Comparison of ENCODE assay signal across 31 cellular contexts in the genomic region with DNA sequence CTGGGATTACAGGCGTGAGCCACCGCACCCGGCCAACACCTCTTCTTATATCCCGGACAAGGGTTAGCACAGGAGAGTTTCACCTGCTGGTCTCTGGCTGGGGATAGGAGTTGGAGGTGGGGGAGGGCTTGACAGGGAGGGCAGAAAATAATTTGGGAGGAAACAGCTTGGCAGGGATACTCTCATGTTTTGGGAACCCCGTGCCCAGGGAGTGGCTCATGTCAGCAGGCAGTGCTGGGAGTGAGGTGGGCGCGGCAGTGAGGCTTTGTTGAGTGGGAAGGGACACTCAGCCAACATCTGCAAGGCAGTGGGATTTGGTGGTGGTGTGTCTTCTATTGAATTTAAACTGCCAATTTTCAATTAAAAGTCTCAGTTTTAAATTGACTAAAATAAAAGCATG. TPM values are rescaled to one million over a fixed set of nuclear protein-coding genes. Genes with fewer than 3 reads are reported as not detected.
"Had no signal": no experiment of that assay in that cellular context is flagged by ENCODE, and none has a peak within 500 bp of the region (broad histone marks: within the 10 kb centered on the region; RNA-seq: fewer than 3 reads in every experiment).

No MANE protein-coding gene starts in this region.

- ATAC-seq: activated CD4-positive, CD25-positive, alpha-beta regulatory T cell treated with anti-CD3 and anti-CD28 coated beads, Interleukin-2, amount 50 U/mL, for 24 hours; activated CD8-positive, alpha-beta T cell treated with anti-CD3 and anti-CD28 coated beads, Interleukin-2, amount 10 ng/mL, durations not matched to agents 7 days and 5 days; activated T-cell treated with anti-CD3 and anti-CD28 coated beads, Interleukin-2, amount 50 U/mL, for 4 hours; activated T-helper 17 cell treated with anti-CD3 and anti-CD28 coated beads, Interleukin-2, amount 50 U/mL, for 72 hours; foreskin keratinocyte; gastrocnemius medialis; T-helper 17 cell had no signal

- H3K4me3 ChIP-seq: coronary artery, dorsolateral prefrontal cortex, esophagus muscularis mucosa, gastrocnemius medialis had no signal

- H3K9me3 ChIP-seq: esophagus muscularis mucosa, gastrocnemius medialis had no signal

- H3K27ac ChIP-seq: brain microvascular endothelial cell, dorsolateral prefrontal cortex, esophagus muscularis mucosa, foreskin keratinocyte, gastrocnemius medialis, WERI-Rb-1 had no signal

- H3K4me1 ChIP-seq: esophagus muscularis mucosa, gastrocnemius medialis had no signal

- DNase-seq: activated B cell treated with CpG ODN at 0.5 μM for 24 hours; activated CD4-positive, alpha-beta T cell treated with anti-CD3 and anti-CD28 coated beads for 48 hours; activated CD4-positive, alpha-beta T cell treated with anti-CD3 and anti-CD28 coated beads, Interleukin-2, amount 50 U/mL, for 1 hour; activated CD4-positive, alpha-beta T cell treated with anti-CD3 and anti-CD28 coated beads, Interleukin-2, amount 50 U/mL, for 48 hours; activated CD8-positive, alpha-beta T cell treated with anti-CD3 and anti-CD28 coated beads, Interleukin-2, amount 10 ng/mL, durations not matched to agents 7 days and 5 days; activated effector memory CD4-positive, alpha-beta T cell treated with Interleukin-2 at 50 U/mL for 16 hours; activated gamma-delta T cell treated with Interleukin-2 at 50 U/mL for 16 hours; activated naive CD4-positive, alpha-beta T cell treated with anti-CD3 and anti-CD28 coated beads, Interleukin-2, amount 50 U/mL, for 16 hours; activated naive CD4-positive, alpha-beta T cell treated with Interleukin-2 at 50 U/mL for 16 hours; activated T-cell treated with anti-CD3 and anti-CD28 coated beads, Interleukin-2, amount 50 U/mL, for 4 hours; amniotic stem cell; anterior cingulate cortex; brain microvascular endothelial cell; dorsolateral prefrontal cortex; effector memory CD4-positive, alpha-beta T cell; erythroblast; foreskin keratinocyte; gastrocnemius medialis; glutamatergic neuron; T-helper 1 cell; T-helper 17 cell; T1000; WERI-Rb-1 had no signal

- H3K27me3 ChIP-seq: brain microvascular endothelial cell, foreskin keratinocyte had no signal

- H3K36me3 ChIP-seq: brain microvascular endothelial cell, esophagus muscularis mucosa, gastrocnemius medialis, WERI-Rb-1 had no signal

RNA-seq across cellular contexts. Expression of a gene that starts 1.1 kb away (rescaled TPM):
- total RNA-seq: activated B cell treated with CpG ODN at 0.5 μM for 24 hours; activated CD8-positive, alpha-beta T cell treated with anti-CD3 and anti-CD28 coated beads, Interleukin-2, amount 10 ng/mL, durations not matched to agents 7 days and 5 days; activated T-cell treated with anti-CD3 and anti-CD28 coated beads, Interleukin-2, amount 50 U/mL, for 4 hours; activated T-helper 17 cell treated with anti-CD3 and anti-CD28 coated beads, Interleukin-2, amount 50 U/mL, for 72 hours; astrocyte; bronchial epithelial cell; cardiac septum; cerebellum; esophagus muscularis mucosa; foreskin keratinocyte; gastrocnemius medialis had no signal

RNA-seq across cellular contexts. Expression of a gene that starts 15.0 kb away (rescaled TPM):
- total RNA-seq: activated B cell treated with CpG ODN at 0.5 μM for 24 hours, bronchial epithelial cell, cardiac septum, cerebellum, esophagus muscularis mucosa, gastrocnemius medialis had no signal

RNA-seq across cellular contexts. Expression of a gene that starts 23.1 kb away (rescaled TPM):
- total RNA-seq: astrocyte, foreskin keratinocyte had no signal

RNA-seq across cellular contexts. Expression of a gene that starts 49.4 kb away (rescaled TPM):
- total RNA-seq: activated B cell treated with CpG ODN at 0.5 μM for 24 hours, astrocyte, bronchial epithelial cell, cerebellum, esophagus muscularis mucosa, foreskin keratinocyte had no signal
